ENCODE assay signal across 3 cellular contexts in the genomic region with DNA sequence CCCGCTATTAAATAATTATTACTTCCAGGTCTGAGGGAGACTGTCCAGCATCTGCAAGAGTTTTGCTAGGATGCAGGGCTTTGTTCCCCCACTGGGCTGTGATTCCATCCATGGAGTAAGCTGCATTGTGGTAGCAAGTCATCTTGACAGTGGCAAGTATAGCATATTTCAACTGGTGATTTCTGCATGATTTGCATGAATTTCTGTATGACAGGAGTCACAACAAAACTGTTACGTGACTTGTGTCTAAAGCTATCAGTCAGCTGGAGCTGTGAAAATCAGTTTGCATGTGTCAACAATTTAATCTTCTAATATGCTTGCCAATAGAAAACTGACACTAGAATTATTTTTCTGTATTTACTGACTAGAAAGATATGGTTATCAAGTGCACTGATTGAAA.
"Had no signal": no experiment of that assay in that cellular context is flagged by ENCODE, and none has a peak within 500 bp of the region (broad histone marks: within the 10 kb centered on the region; RNA-seq: fewer than 3 reads in every experiment).

No MANE protein-coding gene starts in this region.

- DNase-seq: GDM1, GF-D8 had no signal

- ATAC-seq: GM12878 had no signal

- H3K4me3 ChIP-seq: GM12878 had no signal
